22 cellular contexts compared by ENCODE assay signal in the genomic region with DNA sequence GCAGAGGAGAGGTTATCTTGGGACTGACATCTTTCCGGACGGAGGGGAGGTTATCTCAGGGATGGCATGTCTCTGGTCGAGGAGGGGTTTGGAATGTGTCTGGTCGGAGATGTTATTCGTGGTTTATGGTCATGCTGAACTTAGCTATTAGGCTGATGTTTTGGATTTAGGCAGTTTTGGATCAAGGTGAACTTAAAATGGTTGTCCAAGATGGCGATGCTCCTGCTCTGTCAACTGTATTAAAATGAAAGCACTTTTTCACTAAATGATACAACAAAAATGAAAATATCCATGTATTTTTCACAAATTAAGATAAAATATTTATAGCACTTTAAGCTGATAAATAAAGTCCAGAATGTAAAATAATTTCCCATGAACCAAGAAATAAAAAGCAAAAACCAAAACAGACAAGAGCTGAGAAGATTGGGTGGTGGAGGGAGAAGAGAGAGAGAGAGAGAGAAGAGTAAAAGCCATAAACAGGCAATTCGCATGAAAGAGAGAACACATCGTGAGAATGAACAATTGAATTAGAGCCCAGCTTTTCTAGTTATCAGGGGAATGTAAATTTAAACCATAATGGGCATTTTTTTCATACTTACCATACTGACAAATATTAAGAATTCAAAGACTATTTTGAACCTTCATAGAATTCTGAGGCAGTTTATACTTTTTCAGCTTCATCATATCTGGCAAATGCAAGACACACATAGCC.
DNase-seq lines count a peak whose midpoint lies in the region; ATAC-seq, FAIRE-seq and TF ChIP-seq lines count a peak whose summit lies in the region.
"Had no signal": no experiment of that assay in that cellular context is flagged by ENCODE, and none has a peak within 500 bp of the region (broad histone marks: within the 10 kb centered on the region; RNA-seq: fewer than 3 reads in every experiment).

No MANE protein-coding gene starts in this region.

- H3K27ac ChIP-seq in astrocyte (ENCODE audit: low read depth, low read length) (no peak overlapping the region), brain microvascular endothelial cell (peak overlapping the region; percentile 7)
- H3K27ac ChIP-seq: BLaER1, C4-2B had no signal

- peak overlapping the region; percentile 10 for H3K4me3 Mint-ChIP-seq in astrocyte (ENCODE audit: unreplicated experiment)
- H3K4me3 Mint-ChIP-seq: B cell; CD4-positive, alpha-beta T cell; CD8-positive, alpha-beta memory T cell; HFFc6 had no signal

- in situ Hi-C loops in brain microvascular endothelial cell (cut with HindIII; ENCODE audit: low pct_ligation_motif_present, low sequenced_read_pairs), result no loop called here

- H3K4me1 Mint-ChIP-seq in astrocyte (ENCODE audit: low read depth, unreplicated experiment), result peaks cover 6% of the 10 kb centered on the region
- H3K4me1 Mint-ChIP-seq: B cell; CD8-positive, alpha-beta memory T cell had no signal

- H3K9me3 ChIP-seq in astrocyte (ENCODE audit: insufficient read depth, low read depth, low read length), result no peaks in the 10 kb centered on the region

- H4K20me1 ChIP-seq in astrocyte (ENCODE audit: insufficient read depth, low read length), result no peaks in the 10 kb centered on the region
- H4K20me1 ChIP-seq: BLaER1 had no signal

- H3K4me2 ChIP-seq in astrocyte (ENCODE audit: low read length), result no peak overlapping the region
- H3K4me2 ChIP-seq: BLaER1 had no signal

- H3K27ac Mint-ChIP-seq in astrocyte (ENCODE audit: unreplicated experiment), result peak overlapping the region; percentile 35
- H3K27ac Mint-ChIP-seq: B cell; CD4-positive, alpha-beta T cell; CD8-positive, alpha-beta memory T cell; HFFc6 had no signal

- DNase-seq in astrocyte (ENCODE audit: low read depth), result peak; percentile 60
- DNase-seq in brain microvascular endothelial cell, result peak; percentile 3
- DNase-seq in islet precursor cell, result peak; percentile 51
- no peak for DNase-seq in NCI-H2107 treated with DMSO at 0.1 percent for 48 hours (lab: John Stamatoyannopoulos, UW; ENCODE audit: unreplicated experiment)
- DNase-seq in COLO668 (lab: John Stamatoyannopoulos, UW; ENCODE audit: unreplicated experiment), result no peak
- DNase-seq: Calu3; CD4-positive, alpha-beta T cell; CD8-positive, alpha-beta memory T cell; COR-L47; DMS53; DMS79 treated with DMSO at 0.1 percent for 48 hours; GF-D8; GOT3; HFFc6 had no signal

- H3K27me3 ChIP-seq in astrocyte (ENCODE audit: insufficient read depth, low read length) (no peaks in the 10 kb centered on the region), brain microvascular endothelial cell (replicated peaks) (no peaks in the 10 kb centered on the region)
- H3K27me3 ChIP-seq: BLaER1 had no signal

- no peaks in the 10 kb centered on the region for H3K27me3 Mint-ChIP-seq in astrocyte (ENCODE audit: low read depth, unreplicated experiment)
- H3K27me3 Mint-ChIP-seq: B cell; CD4-positive, alpha-beta T cell had no signal

- no peaks in the 10 kb centered on the region for H3K4me1 ChIP-seq in astrocyte (ENCODE audit: insufficient read depth, low read length)
- H3K4me1 ChIP-seq: BLaER1, HAP-1 had no signal

- ATAC-seq in HG03139 (IDR thresholded peaks at IDR 0.05; ENCODE audit: unreplicated experiment), result no peak

- H3K36me3 ChIP-seq in astrocyte (ENCODE audit: insufficient read depth, low read length) (no peaks in the 10 kb centered on the region), brain microvascular endothelial cell (replicated peaks) (no peaks in the 10 kb centered on the region)
- H3K36me3 ChIP-seq: BLaER1, HAP-1 had no signal

- H3K9me3 Mint-ChIP-seq in astrocyte (ENCODE audit: unreplicated experiment), result peaks cover 15% of the 10 kb centered on the region

- H2AFZ ChIP-seq in astrocyte (ENCODE audit: low read depth, low read length), result no peak overlapping the region

- H3K36me3 Mint-ChIP-seq in astrocyte (ENCODE audit: low read depth, unreplicated experiment), result no peaks in the 10 kb centered on the region
- H3K36me3 Mint-ChIP-seq: CD8-positive, alpha-beta memory T cell had no signal

- H3K79me2 ChIP-seq in astrocyte (ENCODE audit: insufficient read depth, low read length), result no peaks in the 10 kb centered on the region

- H3K4me3 ChIP-seq in astrocyte (ENCODE audit: insufficient read depth, low read depth, low read length), result no peak overlapping the region
- no peak overlapping the region for H3K4me3 ChIP-seq in brain microvascular endothelial cell (ENCODE audit: low read depth, low read length)
- H3K4me3 ChIP-seq: BLaER1, HAP-1 had no signal

- TF ChIP-seq CTCF in astrocyte (IDR thresholded peaks at IDR 0.05; ENCODE audit: insufficient read depth, low read depth, low read length) (no peak), brain microvascular endothelial cell (IDR thresholded peaks at IDR 0.05; ENCODE audit: low read depth, low read length, missing control alignments) (no peak)

- no peak for FAIRE-seq in astrocyte (lab: Jason Lieb, UNC)
- FAIRE-seq: GM12891, GM18507, H54 had no signal

- no peak overlapping the region for H3K9ac ChIP-seq in astrocyte (ENCODE audit: low read length)
- H3K9ac ChIP-seq: BLaER1 had no signal

Comparison
In these comparisons a context has a peak if more than half of its experiments do, and no peak if none do; other contexts are left out.
1. DNase-seq: peak in astrocyte (single experiment), brain microvascular endothelial cell (single experiment) and islet precursor cell (single experiment); none in NCI-H2107 treated with DMSO at 0.1 percent for 48 hours (single experiment) and COLO668 (single experiment).